11 cellular contexts compared by ENCODE assay signal in genomic region chr15:66931768-66932633, GRCh38.
DNase-seq lines count a peak whose midpoint lies in the region; TF ChIP-seq lines count a peak whose summit lies in the region.
"Had no signal": no experiment of that assay in that cellular context is flagged by ENCODE, and none has a peak within 500 bp of the region (broad histone marks: within the 10 kb centered on the region; RNA-seq: fewer than 3 reads in every experiment).

No MANE protein-coding gene starts in this region.

- peak overlapping the region; percentile 35 for H3K4me3 ChIP-seq in GM23248
- H3K4me3 ChIP-seq: ovary had no signal

- peaks cover 28% of the 10 kb centered on the region for H3K9me3 Mint-ChIP-seq in activated CD4-positive, alpha-beta memory T cell treated with anti-CD3 and anti-CD28 coated beads, Interleukin-2, amount 10 ng/mL, durations not matched to agents 7 days and 5 days

- peaks cover 36% of the 10 kb centered on the region for H3K4me1 ChIP-seq in GM23248 (ENCODE audit: insufficient read depth)

- H3K9ac ChIP-seq in GM23248: no peak overlapping the region

- H3K27me3 Mint-ChIP-seq in activated CD4-positive, alpha-beta memory T cell treated with anti-CD3 and anti-CD28 coated beads, Interleukin-2, amount 10 ng/mL, durations not matched to agents 7 days and 5 days: peaks cover 11% of the 10 kb centered on the region

- no peaks in the 10 kb centered on the region for H3K9me2 ChIP-seq in GM23248 (ENCODE audit: insufficient read depth)

- peak; percentile 72 for DNase-seq in GM23248
- DNase-seq in RPMI7951 (ENCODE audit: low read depth): peak; percentile 63
- DNase-seq in fibroblast of peridontal ligament (ENCODE audit: extremely low read depth): peak; percentile 33
- DNase-seq in renal cortical epithelial cell (ENCODE audit: low read depth): peak; percentile 87
- DNase-seq in SK-N-DZ (ENCODE audit: low spot score): no peak
- DNase-seq in GM10266 (ENCODE audit: extremely low spot score): no peak
- DNase-seq in activated CD4-positive, alpha-beta memory T cell treated with anti-CD3 and anti-CD28 coated beads, Interleukin-2, amount 10 ng/mL, durations not matched to agents 7 days and 5 days: no peak
- no peak for DNase-seq in T-helper 2 cell
- DNase-seq: activated naive CD4-positive, alpha-beta T cell treated with anti-CD3 and anti-CD28 coated beads, Interleukin-2, amount 10 ng/mL, durations not matched to agents 7 days and 5 days; NCI-H2081; ovary had no signal

- no peaks in the 10 kb centered on the region for H3K9me3 ChIP-seq in GM23248 (ENCODE audit: low read depth)
- H3K9me3 ChIP-seq: ovary had no signal

- POLR2A ChIA-PET in activated CD4-positive, alpha-beta memory T cell treated with anti-CD3 and anti-CD28 coated beads, Interleukin-2, amount 10 ng/mL, durations not matched to agents 7 days and 5 days (lab: Charles Lee): no interaction called here

- 28 to 29% methylated on average over 15 of the region's 15 CpGs for WGBS in GM23248 (ENCODE audit: low coverage in 1 of 2, low lambda C conversion rate in 2 of 2, missing lambda C conversion rate in 2 of 2), 2 experiments

- H3K27ac ChIP-seq in GM23248: peak overlapping the region; percentile 7; the same call in 1 of the 2 replicates
- H3K27ac ChIP-seq: ovary had no signal

- no peak overlapping the region for H3K4me3 Mint-ChIP-seq in activated CD4-positive, alpha-beta memory T cell treated with anti-CD3 and anti-CD28 coated beads, Interleukin-2, amount 10 ng/mL, durations not matched to agents 7 days and 5 days
- H3K4me3 Mint-ChIP-seq: activated naive CD4-positive, alpha-beta T cell treated with anti-CD3 and anti-CD28 coated beads, Interleukin-2, amount 10 ng/mL, durations not matched to agents 7 days and 5 days had no signal

- peaks cover 3% of the 10 kb centered on the region for H3K36me3 Mint-ChIP-seq in activated CD4-positive, alpha-beta memory T cell treated with anti-CD3 and anti-CD28 coated beads, Interleukin-2, amount 10 ng/mL, durations not matched to agents 7 days and 5 days (ENCODE audit: low read depth)
- H3K36me3 Mint-ChIP-seq: activated naive CD4-positive, alpha-beta T cell treated with anti-CD3 and anti-CD28 coated beads, Interleukin-2, amount 10 ng/mL, durations not matched to agents 7 days and 5 days had no signal

- H3K27me3 ChIP-seq in GM23248 (replicated peaks; ENCODE audit: insufficient read depth): no peaks in the 10 kb centered on the region
- H3K27me3 ChIP-seq: ovary had no signal

- CTCF ChIA-PET in activated CD4-positive, alpha-beta memory T cell treated with anti-CD3 and anti-CD28 coated beads, Interleukin-2, amount 10 ng/mL, durations not matched to agents 7 days and 5 days (lab: Charles Lee): interaction anchor here (1.1 kb wide), 1 partner anchor 525 kb away, joined by 3 read pairs; no protein-coding TSS in a partner anchor

- no peaks in the 10 kb centered on the region for H3K4me1 Mint-ChIP-seq in activated CD4-positive, alpha-beta memory T cell treated with anti-CD3 and anti-CD28 coated beads, Interleukin-2, amount 10 ng/mL, durations not matched to agents 7 days and 5 days
- H3K4me1 Mint-ChIP-seq: activated naive CD4-positive, alpha-beta T cell treated with anti-CD3 and anti-CD28 coated beads, Interleukin-2, amount 10 ng/mL, durations not matched to agents 7 days and 5 days had no signal

- H3K4me2 ChIP-seq in GM23248 (ENCODE audit: unreplicated experiment): peak overlapping the region; percentile 71

- H3F3A ChIP-seq in GM23248 (ENCODE audit: insufficient read depth): peaks cover 12% of the 10 kb centered on the region

- no peaks in the 10 kb centered on the region for H3K36me3 ChIP-seq in GM23248 (ENCODE audit: low read depth)
- H3K36me3 ChIP-seq: ovary had no signal

- H2AFZ ChIP-seq in GM23248: peak overlapping the region; percentile 21; the same call in 1 of the 2 replicates

- H3K27ac Mint-ChIP-seq in activated CD4-positive, alpha-beta memory T cell treated with anti-CD3 and anti-CD28 coated beads, Interleukin-2, amount 10 ng/mL, durations not matched to agents 7 days and 5 days: no peak overlapping the region
- H3K27ac Mint-ChIP-seq: activated naive CD4-positive, alpha-beta T cell treated with anti-CD3 and anti-CD28 coated beads, Interleukin-2, amount 10 ng/mL, durations not matched to agents 7 days and 5 days had no signal

- in situ Hi-C loops in GM23248 (cut with MboI): loop anchor here (25.0 kb wide), 1 partner anchor 505 kb away; no protein-coding TSS in a partner anchor

- H3K79me2 ChIP-seq in GM23248 (ENCODE audit: insufficient read depth): no peaks in the 10 kb centered on the region

- no peaks in the 10 kb centered on the region for H4K20me1 ChIP-seq in GM23248 (ENCODE audit: insufficient read depth)

- no peak for TF ChIP-seq CTCF in GM10266 (IDR thresholded peaks at IDR 0.05; ENCODE audit: control insufficient read depth, insufficient read depth, low read depth, missing control alignments)

Comparison
In these comparisons a context has a peak if more than half of its experiments do, and no peak if none do; other contexts are left out.
1. DNase-seq: peak in GM23248 (single experiment), RPMI7951 (single experiment), fibroblast of peridontal ligament (single experiment) and renal cortical epithelial cell (single experiment); none in SK-N-DZ (single experiment), GM10266 (single experiment), activated CD4-positive, alpha-beta memory T cell treated with anti-CD3 and anti-CD28 coated beads, Interleukin-2, amount 10 ng/mL, durations not matched to agents 7 days and 5 days (single experiment) and T-helper 2 cell (0 of 5).